ENCODE assay signal across 3 cellular contexts in the genomic region with DNA sequence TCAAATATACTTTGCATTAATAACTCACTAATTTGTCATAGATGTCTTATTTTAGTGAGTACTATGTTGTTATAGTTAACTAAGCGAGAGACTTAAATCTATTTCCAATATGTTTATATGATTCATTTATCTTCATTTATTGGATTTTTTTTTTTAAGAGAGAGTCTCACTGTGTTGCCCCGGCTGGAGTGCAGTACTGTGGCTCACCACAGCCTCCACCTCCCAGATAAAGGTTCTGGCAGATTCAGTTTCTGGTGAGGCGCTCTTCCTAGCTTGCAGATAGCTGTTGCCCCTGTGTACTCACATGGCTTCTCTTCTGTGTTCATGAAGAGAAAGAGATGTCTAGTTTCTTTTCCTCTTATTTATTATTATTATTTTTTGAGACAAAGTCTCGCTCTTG.
A peak's percentile ranks its signal among the peaks of the same experiment; 100 is the strongest.
TF ChIP-seq lines count a peak whose summit lies in the region.

No MANE protein-coding gene starts in this region.

TF ChIP-seq in HEK293, 187 proteins besides CTCF, POLR2A, EP300 and RAD21:
- TF ChIP-seq ZNF121 (tag by site-specific recombination; IDR thresholded peaks at IDR 0.05) (peak; percentile 28; the same call in 1 of the 2 replicates), ZNF600 (tag by site-specific recombination; IDR thresholded peaks at IDR 0.05) (no peak), ZNF549 (tag by site-specific recombination; IDR thresholded peaks at IDR 0.05) (no peak), KLF7 (tag by site-specific recombination; IDR thresholded peaks at IDR 0.05; ENCODE audit: borderline replicate concordance) (no peak), ZSCAN16 (tag by site-specific recombination; IDR thresholded peaks at IDR 0.05) (no peak), ZNF548 (tag by site-specific recombination; IDR thresholded peaks at IDR 0.05) (no peak)
- TF ChIP-seq, protein P1, sequence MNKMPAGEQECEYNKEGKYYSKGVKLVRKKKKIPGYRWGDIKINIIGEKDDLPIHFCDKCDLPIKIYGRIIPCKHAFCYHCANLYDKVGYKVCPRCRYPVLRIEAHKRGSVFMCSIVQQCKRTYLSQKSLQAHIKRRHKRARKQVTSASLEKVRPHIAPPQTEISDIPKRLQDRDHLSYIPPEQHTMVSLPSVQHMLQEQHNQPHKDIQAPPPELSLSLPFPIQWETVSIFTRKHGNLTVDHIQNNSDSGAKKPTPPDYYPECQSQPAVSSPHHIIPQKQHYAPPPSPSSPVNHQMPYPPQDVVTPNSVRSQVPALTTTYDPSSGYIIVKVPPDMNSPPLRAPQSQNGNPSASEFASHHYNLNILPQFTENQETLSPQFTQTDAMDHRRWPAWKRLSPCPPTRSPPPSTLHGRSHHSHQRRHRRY (tag by site-specific recombination; IDR thresholded peaks at IDR 0.05), result no peak

TF ChIP-seq in IMR-90, 13 proteins besides CTCF, POLR2A, EP300 and RAD21:
- no peak for TF ChIP-seq NFE2L2 (IDR thresholded peaks at IDR 0.05; ENCODE audit: low read depth, low read length)
- TF ChIP-seq CHD1 (IDR thresholded peaks at IDR 0.05; ENCODE audit: low read depth, low read length), result no peak
- TF ChIP-seq MAFK (IDR thresholded peaks at IDR 0.05; ENCODE audit: low read depth, low read length), result no peak
- TF ChIP-seq MAZ (IDR thresholded peaks at IDR 0.05; ENCODE audit: borderline replicate concordance, low read depth, low read length), result no peak
- TF ChIP-seq, protein P2, sequence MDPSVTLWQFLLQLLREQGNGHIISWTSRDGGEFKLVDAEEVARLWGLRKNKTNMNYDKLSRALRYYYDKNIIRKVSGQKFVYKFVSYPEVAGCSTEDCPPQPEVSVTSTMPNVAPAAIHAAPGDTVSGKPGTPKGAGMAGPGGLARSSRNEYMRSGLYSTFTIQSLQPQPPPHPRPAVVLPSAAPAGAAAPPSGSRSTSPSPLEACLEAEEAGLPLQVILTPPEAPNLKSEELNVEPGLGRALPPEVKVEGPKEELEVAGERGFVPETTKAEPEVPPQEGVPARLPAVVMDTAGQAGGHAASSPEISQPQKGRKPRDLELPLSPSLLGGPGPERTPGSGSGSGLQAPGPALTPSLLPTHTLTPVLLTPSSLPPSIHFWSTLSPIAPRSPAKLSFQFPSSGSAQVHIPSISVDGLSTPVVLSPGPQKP (IDR thresholded peaks at IDR 0.05; ENCODE audit: borderline replicate concordance, low read depth, low read length), result no peak
- TF ChIP-seq SMC3 (IDR thresholded peaks at IDR 0.05; ENCODE audit: low read depth, low read length), result no peak
- no peak for TF ChIP-seq MXI1 (IDR thresholded peaks at IDR 0.05; ENCODE audit: borderline replicate concordance, low read depth, low read length)
- TF ChIP-seq, protein P3, sequence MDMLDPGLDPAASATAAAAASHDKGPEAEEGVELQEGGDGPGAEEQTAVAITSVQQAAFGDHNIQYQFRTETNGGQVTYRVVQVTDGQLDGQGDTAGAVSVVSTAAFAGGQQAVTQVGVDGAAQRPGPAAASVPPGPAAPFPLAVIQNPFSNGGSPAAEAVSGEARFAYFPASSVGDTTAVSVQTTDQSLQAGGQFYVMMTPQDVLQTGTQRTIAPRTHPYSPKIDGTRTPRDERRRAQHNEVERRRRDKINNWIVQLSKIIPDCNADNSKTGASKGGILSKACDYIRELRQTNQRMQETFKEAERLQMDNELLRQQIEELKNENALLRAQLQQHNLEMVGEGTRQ (IDR thresholded peaks at IDR 0.05; ENCODE audit: low read depth, low read length), result no peak
- TF ChIP-seq FOS (IDR thresholded peaks at IDR 0.05; ENCODE audit: low read depth, low read length), result no peak
- no peak for TF ChIP-seq CEBPB (IDR thresholded peaks at IDR 0.05; ENCODE audit: low read depth, low read length)
- TF ChIP-seq RFX5 (IDR thresholded peaks at IDR 0.05; ENCODE audit: low read depth, low read length), result no peak
- TF ChIP-seq BHLHE40 (IDR thresholded peaks at IDR 0.05; ENCODE audit: low read depth, low read length), result no peak
- no peak for TF ChIP-seq RCOR1 (IDR thresholded peaks at IDR 0.05; ENCODE audit: insufficient replicate concordance, low read length)

TF ChIP-seq in K562, 482 proteins besides CTCF, POLR2A, EP300 and RAD21:
- TF ChIP-seq ZNF121 (CRISPR knock-in tag; conservative IDR thresholded peaks at IDR 0.05) (peak; percentile 95), RBM25 (IDR thresholded peaks at IDR 0.05; ENCODE audit: low read depth, low read length, severe bottlenecking) (peak; percentile 54), OTX1 (CRISPR knock-in tag; IDR thresholded peaks at IDR 0.05) (no peak), GATAD2A (IDR thresholded peaks at IDR 0.05) (no peak)
- TF ChIP-seq, protein P4, sequence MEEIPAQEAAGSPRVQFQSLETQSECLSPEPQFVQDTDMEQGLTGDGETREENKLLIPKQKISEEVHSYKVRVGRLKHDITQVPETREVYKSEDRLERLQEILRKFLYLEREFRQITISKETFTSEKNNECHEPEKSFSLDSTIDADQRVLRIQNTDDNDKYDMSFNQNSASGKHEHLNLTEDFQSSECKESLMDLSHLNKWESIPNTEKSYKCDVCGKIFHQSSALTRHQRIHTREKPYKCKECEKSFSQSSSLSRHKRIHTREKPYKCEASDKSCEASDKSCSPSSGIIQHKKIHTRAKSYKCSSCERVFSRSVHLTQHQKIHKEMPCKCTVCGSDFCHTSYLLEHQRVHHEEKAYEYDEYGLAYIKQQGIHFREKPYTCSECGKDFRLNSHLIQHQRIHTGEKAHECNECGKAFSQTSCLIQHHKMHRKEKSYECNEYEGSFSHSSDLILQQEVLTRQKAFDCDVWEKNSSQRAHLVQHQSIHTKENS (CRISPR knock-in tag; IDR thresholded peaks at IDR 0.05), result no peak
TF ChIP-seq in K562: peak in this region for 2.
